Comparison of ENCODE assay signal across 9 cellular contexts in the genomic region with DNA sequence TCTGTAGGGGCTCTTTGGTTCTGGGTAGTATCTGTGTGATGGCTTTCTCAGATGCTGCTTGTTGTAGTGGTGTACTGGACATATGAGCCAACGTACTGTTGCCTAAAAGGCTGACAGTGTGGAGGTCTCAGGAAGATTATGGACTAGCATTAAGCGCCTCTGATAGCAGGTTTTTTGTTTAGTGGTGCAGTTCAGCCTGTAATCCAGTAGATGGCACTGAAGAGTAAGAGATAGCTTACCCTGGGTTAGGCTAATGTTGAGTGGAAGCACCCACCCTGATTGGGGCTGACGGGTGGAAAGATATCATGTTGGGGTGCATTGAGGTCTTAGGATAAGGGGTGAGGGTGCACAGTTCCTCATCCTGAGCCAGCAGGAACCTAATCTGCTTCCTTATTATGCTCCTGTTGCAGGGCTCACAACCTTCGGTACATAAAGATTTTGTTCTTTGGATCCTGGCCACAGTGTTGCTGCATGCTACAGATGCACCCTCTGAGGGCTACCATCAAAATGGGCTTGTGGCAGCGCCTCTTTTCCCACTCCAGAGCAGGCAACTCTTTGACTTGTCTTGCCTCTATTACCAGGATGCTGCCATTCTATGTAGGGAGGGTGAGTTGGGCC.
DNase-seq lines count a peak whose midpoint lies in the region; ATAC-seq and TF ChIP-seq lines count a peak whose summit lies in the region.
"Had no signal": no experiment of that assay in that cellular context is flagged by ENCODE, and none has a peak within 500 bp of the region (broad histone marks: within the 10 kb centered on the region; RNA-seq: fewer than 3 reads in every experiment).

No MANE protein-coding gene starts in this region.

- TF ChIP-seq POLR2A in GM18505 (IDR thresholded peaks at IDR 0.05; ENCODE audit: borderline replicate concordance, extremely low read depth, insufficient read depth, insufficient read length) (no peak), vagina (IDR thresholded peaks at IDR 0.05) (no peak)

- intact Hi-C loops in mammary epithelial cell (cut with micrococcal nuclease) (loop anchor here (5.0 kb wide), 1 partner anchor 39 kb away; no protein-coding TSS in a partner anchor), vagina (cut with DNase I) (no loop called here)

- no peaks in the 10 kb centered on the region for H3K9me3 ChIP-seq in SK-N-SH
- H3K9me3 ChIP-seq in mammary epithelial cell (replicated peaks; ENCODE audit: insufficient read depth, low read length): peaks cover 4% of the 10 kb centered on the region
- peaks cover 10% of the 10 kb centered on the region for H3K9me3 ChIP-seq in osteoblast (ENCODE audit: low read depth, low read length)
- peaks cover 7% of the 10 kb centered on the region for H3K9me3 ChIP-seq in vagina

- H3K27me3 ChIP-seq in SK-N-SH (ENCODE audit: insufficient read depth) (no peaks in the 10 kb centered on the region), mammary epithelial cell (ENCODE audit: insufficient read depth, low read length) (no peaks in the 10 kb centered on the region), osteoblast (ENCODE audit: insufficient read depth, low read length) (no peaks in the 10 kb centered on the region), vagina (no peaks in the 10 kb centered on the region)

- POLR2A ChIA-PET in SK-N-SH (lab: Yijun Ruan, JAX): no interaction called here

- no peaks in the 10 kb centered on the region for H3K36me3 ChIP-seq in SK-N-SH (replicated peaks in 1 of 2; ENCODE audit: control insufficient read depth in 1 of 2, insufficient read depth in 2 of 2, low read length in 1 of 2)
- no peaks in the 10 kb centered on the region for H3K36me3 ChIP-seq in mammary epithelial cell (ENCODE audit: insufficient read depth, low read length)
- H3K36me3 ChIP-seq in osteoblast (ENCODE audit: insufficient read depth, low read length): no peaks in the 10 kb centered on the region
- no peaks in the 10 kb centered on the region for H3K36me3 ChIP-seq in vagina

- H3K4me1 ChIP-seq in SK-N-SH (ENCODE audit: control insufficient read depth in 1 of 2, insufficient read depth in 2 of 2, low read depth in 1 of 2, low read length in 1 of 2) (no peaks in the 10 kb centered on the region), mammary epithelial cell (ENCODE audit: insufficient read depth, low read length) (no peaks in the 10 kb centered on the region), osteoblast (ENCODE audit: insufficient read depth, low read length) (no peaks in the 10 kb centered on the region), vagina (no peaks in the 10 kb centered on the region)

- dilution Hi-C loops in mammary epithelial cell (cut with HindIII; ENCODE audit: low sequenced_read_pairs): no loop called here

- no TSS peak for BruUV-seq in mammary epithelial cell (replicated peaks; lab: Mats Ljungman, UMichigan)

- TF ChIP-seq RAD21 in SK-N-SH (IDR thresholded peaks at IDR 0.05; ENCODE audit: low read length): peak; percentile 39

- no peak for ATAC-seq in SK-N-SH treated with all-trans-retinoic acid at 6 μM for 48 hours
- ATAC-seq in GM18505 (IDR thresholded peaks at IDR 0.05; ENCODE audit: unreplicated experiment): no peak

- peak; percentile 10 for DNase-seq in SK-N-SH
- DNase-seq in KG1 (lab: John Stamatoyannopoulos, UW): peak; percentile 19
- DNase-seq in mammary epithelial cell: no peak
- no peak for DNase-seq in osteoblast (ENCODE audit: insufficient read length, low spot score, missing footprints)
- DNase-seq in caudate nucleus (lab: John Stamatoyannopoulos, UW): no peak
- no peak for DNase-seq in vagina (ENCODE audit: extremely low spot score in 2 of 2)
- DNase-seq: NCI-H146 had no signal

- peak; percentile 51 for TF ChIP-seq CTCF in SK-N-SH (IDR thresholded peaks at IDR 0.05)
- peak; percentile 55 to 58 for TF ChIP-seq CTCF in mammary epithelial cell (conservative IDR thresholded peaks at IDR 0.05 in 1 of 2, IDR thresholded peaks at IDR 0.05 in 1 of 2; ENCODE audit: extremely low read depth in 1 of 2, insufficient read depth in 1 of 2, low read depth in 1 of 2, low read length in 2 of 2)
- peak; percentile 49 for TF ChIP-seq CTCF in osteoblast (IDR thresholded peaks at IDR 0.05; ENCODE audit: extremely low read depth, low read depth, low read length)
- no peak for TF ChIP-seq CTCF in vagina (IDR thresholded peaks at IDR 0.05)

- H3K9me2 ChIP-seq in SK-N-SH: no peaks in the 10 kb centered on the region

- no peak overlapping the region for H2AFZ ChIP-seq in SK-N-SH (ENCODE audit: low read depth)
- no peak overlapping the region for H2AFZ ChIP-seq in mammary epithelial cell (ENCODE audit: low read depth, low read length)
- H2AFZ ChIP-seq in osteoblast (ENCODE audit: low read length): no peak overlapping the region

- H3K79me2 ChIP-seq in SK-N-SH (ENCODE audit: insufficient read depth) (no peaks in the 10 kb centered on the region), mammary epithelial cell (ENCODE audit: insufficient read depth, low read length) (no peaks in the 10 kb centered on the region), osteoblast (ENCODE audit: insufficient read depth, low read length) (no peaks in the 10 kb centered on the region)

- H3K4me2 ChIP-seq in SK-N-SH (no peak overlapping the region), mammary epithelial cell (ENCODE audit: insufficient read depth, low read depth, low read length) (no peak overlapping the region), osteoblast (ENCODE audit: insufficient read depth, low read length) (no peak overlapping the region)

- WGBS in SK-N-SH (ENCODE audit: low lambda C conversion rate): 31% methylated on average over 5 of the region's 5 CpGs
- WGBS in mammary epithelial cell (ENCODE audit: low coverage, missing lambda C conversion rate): 40% methylated on average over 5 of the region's 5 CpGs

- TF ChIP-seq EP300 in SK-N-SH (IDR thresholded peaks at IDR 0.05; ENCODE audit: borderline replicate concordance in 1 of 2, low read depth in 1 of 2, low read length in 1 of 2): no peak

- in situ Hi-C loops in mammary epithelial cell (cut with MboI; ENCODE audit: low sequenced_read_pairs in 2 of 2): no loop called here

- CTCF ChIA-PET in SK-N-SH (lab: Yijun Ruan, JAX) (interaction anchor here (0.6 to 1.4 kb wide), 5 partner anchors 14 to 100 kb away, joined by 3 to 6 read pairs (median 3); no protein-coding TSS in a partner anchor), mammary epithelial cell (lab: Charles Lee; ENCODE audit: low non-redundant PET) (no interaction called here)

- no peak overlapping the region for H3K27ac ChIP-seq in SK-N-SH (ENCODE audit: low read depth in 2 of 2, low read length in 1 of 2)
- H3K27ac ChIP-seq in mammary epithelial cell (ENCODE audit: insufficient read depth, low read depth, low read length): no peak overlapping the region
- H3K27ac ChIP-seq in osteoblast (ENCODE audit: low read depth, low read length): no peak overlapping the region
- no peak overlapping the region for H3K27ac ChIP-seq in caudate nucleus (ENCODE audit: low read depth, low read length)
- no peak overlapping the region for H3K27ac ChIP-seq in vagina

- no peaks in the 10 kb centered on the region for H3F3A ChIP-seq in SK-N-SH (replicated peaks; ENCODE audit: insufficient read depth)

- H3K9ac ChIP-seq in SK-N-SH (no peak overlapping the region), mammary epithelial cell (ENCODE audit: insufficient read depth, low read length) (no peak overlapping the region)

- H4K20me1 ChIP-seq in SK-N-SH (ENCODE audit: insufficient read depth) (no peaks in the 10 kb centered on the region), mammary epithelial cell (ENCODE audit: insufficient read depth, low read length) (no peaks in the 10 kb centered on the region), osteoblast (ENCODE audit: insufficient read depth, low read length) (no peaks in the 10 kb centered on the region)

- H3K4me3 ChIP-seq in SK-N-SH (ENCODE audit: low read depth in 2 of 2, low read length in 1 of 2): no peak overlapping the region
- no peak overlapping the region for H3K4me3 ChIP-seq in mammary epithelial cell (replicated peaks in 1 of 3; ENCODE audit: insufficient read depth in 1 of 3, low read depth in 2 of 3, low read length in 3 of 3)
- H3K4me3 ChIP-seq in osteoblast (ENCODE audit: insufficient read depth, low read length): no peak overlapping the region
- no peak overlapping the region for H3K4me3 ChIP-seq in vagina

TF ChIP-seq in SK-N-SH, 30 proteins besides CTCF, POLR2A, EP300 and RAD21 (continues in another document):
- TF ChIP-seq POLR2AphosphoS5 (IDR thresholded peaks at IDR 0.05; ENCODE audit: low read depth, low read length) (no peak), GABPA (IDR thresholded peaks at IDR 0.05; ENCODE audit: low read depth) (no peak)
- TF ChIP-seq, protein P1, sequence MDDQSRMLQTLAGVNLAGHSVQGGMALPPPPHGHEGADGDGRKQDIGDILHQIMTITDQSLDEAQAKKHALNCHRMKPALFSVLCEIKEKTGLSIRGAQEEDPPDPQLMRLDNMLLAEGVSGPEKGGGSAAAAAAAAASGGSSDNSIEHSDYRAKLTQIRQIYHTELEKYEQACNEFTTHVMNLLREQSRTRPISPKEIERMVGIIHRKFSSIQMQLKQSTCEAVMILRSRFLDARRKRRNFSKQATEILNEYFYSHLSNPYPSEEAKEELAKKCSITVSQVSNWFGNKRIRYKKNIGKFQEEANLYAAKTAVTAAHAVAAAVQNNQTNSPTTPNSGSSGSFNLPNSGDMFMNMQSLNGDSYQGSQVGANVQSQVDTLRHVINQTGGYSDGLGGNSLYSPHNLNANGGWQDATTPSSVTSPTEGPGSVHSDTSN (IDR thresholded peaks at IDR 0.05): no peak

TF ChIP-seq in SK-N-SH treated with all-trans-retinoic acid at 6 μM for 48 hours, 23 proteins besides CTCF, POLR2A, EP300 and RAD21 (continues in another document):
- TF ChIP-seq ZNF565 (CRISPR knock-in tag; conservative IDR thresholded peaks at IDR 0.05; ENCODE audit: low read depth): no peak
- TF ChIP-seq CSDC2 (CRISPR knock-in tag; IDR thresholded peaks at IDR 0.05): no peak
- no peak for TF ChIP-seq ZNF70 (CRISPR knock-in tag; IDR thresholded peaks at IDR 0.05)
- no peak for TF ChIP-seq TOX (CRISPR knock-in tag; IDR thresholded peaks at IDR 0.05; ENCODE audit: borderline replicate concordance)
- no peak for TF ChIP-seq ZFP3 (CRISPR knock-in tag; IDR thresholded peaks at IDR 0.05)
- TF ChIP-seq, protein P2, sequence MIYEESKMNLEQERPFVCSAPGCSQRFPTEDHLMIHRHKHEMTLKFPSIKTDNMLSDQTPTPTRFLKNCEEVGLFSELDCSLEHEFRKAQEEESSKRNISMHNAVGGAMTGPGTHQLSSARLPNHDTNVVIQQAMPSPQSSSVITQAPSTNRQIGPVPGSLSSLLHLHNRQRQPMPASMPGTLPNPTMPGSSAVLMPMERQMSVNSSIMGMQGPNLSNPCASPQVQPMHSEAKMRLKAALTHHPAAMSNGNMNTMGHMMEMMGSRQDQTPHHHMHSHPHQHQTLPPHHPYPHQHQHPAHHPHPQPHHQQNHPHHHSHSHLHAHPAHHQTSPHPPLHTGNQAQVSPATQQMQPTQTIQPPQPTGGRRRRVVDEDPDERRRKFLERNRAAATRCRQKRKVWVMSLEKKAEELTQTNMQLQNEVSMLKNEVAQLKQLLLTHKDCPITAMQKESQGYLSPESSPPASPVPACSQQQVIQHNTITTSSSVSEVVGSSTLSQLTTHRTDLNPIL (CRISPR knock-in tag; IDR thresholded peaks at IDR 0.05; ENCODE audit: low read depth): no peak
- no peak for TF ChIP-seq ARNTL (CRISPR knock-in tag; IDR thresholded peaks at IDR 0.05; ENCODE audit: borderline replicate concordance, low read depth)
- no peak for TF ChIP-seq ISL1 (CRISPR knock-in tag; IDR thresholded peaks at IDR 0.05)

Comparison
In these comparisons a context has a peak if more than half of its experiments do, and no peak if none do; other contexts are left out.
1. DNase-seq: peak in SK-N-SH (single experiment) and KG1 (single experiment); none in mammary epithelial cell (single experiment), osteoblast (single experiment), caudate nucleus (0 of 61) and vagina (0 of 2).
2. CTCF ChIP-seq: peak in SK-N-SH (single experiment), mammary epithelial cell (2 of 2) and osteoblast (single experiment); none in vagina (0 of 3).